17 cellular contexts compared by ENCODE assay signal in the genomic region with DNA sequence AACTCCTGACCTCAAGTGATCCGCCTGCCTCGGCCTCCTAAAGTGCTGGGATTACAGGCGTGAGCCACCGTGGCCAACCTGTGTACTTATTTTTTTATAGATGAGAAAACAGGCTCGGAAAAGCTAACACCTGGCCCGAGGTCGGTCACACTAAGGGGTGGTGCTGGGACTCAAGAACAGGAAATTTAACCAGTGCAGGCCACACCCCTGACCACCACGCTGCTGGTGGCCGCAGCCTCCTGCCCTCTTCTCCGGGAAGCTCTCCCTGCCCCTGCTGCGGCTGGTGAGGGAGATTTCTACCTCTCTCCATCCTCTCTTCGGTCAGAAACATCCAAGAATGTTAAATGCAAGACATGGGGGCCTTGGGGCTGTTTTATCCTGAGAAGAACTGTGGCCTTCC.
DNase-seq lines count a peak whose midpoint lies in the region; ATAC-seq and TF ChIP-seq lines count a peak whose summit lies in the region.
"Had no signal": no experiment of that assay in that cellular context is flagged by ENCODE, and none has a peak within 500 bp of the region (broad histone marks: within the 10 kb centered on the region; RNA-seq: fewer than 3 reads in every experiment).

No MANE protein-coding gene starts in this region.

- TF ChIP-seq EP300 in sigmoid colon (IDR thresholded peaks at IDR 0.05) (no peak), SK-N-SH (IDR thresholded peaks at IDR 0.05; ENCODE audit: borderline replicate concordance in 1 of 2, low read depth in 1 of 2, low read length in 1 of 2) (no peak)

- H3K4me1 Mint-ChIP-seq in Calu3 (ENCODE audit: low read depth, unreplicated experiment) (no peaks in the 10 kb centered on the region), endodermal cell (no peaks in the 10 kb centered on the region)

- peaks cover 86% of the 10 kb centered on the region for H3K79me2 ChIP-seq in SK-N-SH (ENCODE audit: insufficient read depth)

- intact Hi-C loops in Calu3 (cut with micrococcal nuclease; ENCODE audit: unreplicated experiment) (no loop called here), lower lobe of right lung (cut with DNase I) (no loop called here), sigmoid colon (cut with DNase I) (no loop called here)

- no peaks in the 10 kb centered on the region for H3K9me2 ChIP-seq in SK-N-SH

- H3K27ac ChIP-seq in endodermal cell (ENCODE audit: low read depth, low read length) (no peak overlapping the region), lower lobe of right lung (peak overlapping the region; percentile 62), sigmoid colon (peak overlapping the region; percentile 5 to 85 (median 78)), SK-N-SH (ENCODE audit: low read depth in 2 of 2, low read length in 1 of 2) (no peak overlapping the region)
- H3K27ac ChIP-seq: C4-2B, Peyer's patch had no signal

- H3K9ac ChIP-seq in endodermal cell (ENCODE audit: extremely low read depth, low read length, poor library complexity, severe bottlenecking) (no peak overlapping the region), SK-N-SH (no peak overlapping the region)

- H3K27me3 ChIP-seq in endodermal cell (ENCODE audit: control insufficient read depth, insufficient read depth, low read length, poor library complexity, severe bottlenecking) (no peaks in the 10 kb centered on the region), lower lobe of right lung (ENCODE audit: low read depth) (no peaks in the 10 kb centered on the region), sigmoid colon (no peaks in the 10 kb centered on the region), SK-N-SH (ENCODE audit: insufficient read depth) (no peaks in the 10 kb centered on the region)
- H3K27me3 ChIP-seq: Peyer's patch had no signal

- DNase-seq in Calu3 (no peak), endodermal cell (peak; percentile 33), lower lobe of right lung (no peak), sigmoid colon (peak; percentile 48), mesenteric fat pad (ENCODE audit: low spot score) (no peak), SK-N-SH (no peak)
- DNase-seq: DMS53, GDM1, MV-4-11, NCI-H1105 treated with DMSO at 0.1 percent for 48 hours, NCI-H2029 treated with DMSO at 0.1 percent for 48 hours, NCI-H2171, NCI-H524 treated with DMSO at 0.1 percent for 48 hours, Peyer's patch had no signal

- H3K4me2 ChIP-seq in SK-N-SH: no peak overlapping the region

- H3K9me3 ChIP-seq in endodermal cell (ENCODE audit: control insufficient read depth, low read length): no peaks in the 10 kb centered on the region
- H3K9me3 ChIP-seq in lower lobe of right lung: no peaks in the 10 kb centered on the region
- H3K9me3 ChIP-seq in sigmoid colon: no peaks in the 10 kb centered on the region
- no peaks in the 10 kb centered on the region for H3K9me3 ChIP-seq in SK-N-SH
- H3K9me3 ChIP-seq: Peyer's patch had no signal

- no peak for TF ChIP-seq RAD21 in SK-N-SH (IDR thresholded peaks at IDR 0.05; ENCODE audit: low read length)

- no peak for TF ChIP-seq POLR2A in sigmoid colon (IDR thresholded peaks at IDR 0.05)

- POLR2A ChIA-PET in SK-N-SH (lab: Yijun Ruan, JAX): interaction anchor here (0.6 kb wide), 1 partner anchor 37 kb away, joined by 3 read pairs; no protein-coding TSS in a partner anchor

- peaks cover 48% of the 10 kb centered on the region for H4K20me1 ChIP-seq in SK-N-SH (ENCODE audit: insufficient read depth)

- H3K36me3 Mint-ChIP-seq in Calu3 (ENCODE audit: insufficient read depth, unreplicated experiment) (peaks cover 95% of the 10 kb centered on the region), endodermal cell (ENCODE audit: low read depth) (peaks cover 68% of the 10 kb centered on the region)

- 87 to 96% methylated on average over 8 to 12 of the region's 12 CpGs for WGBS in endodermal cell (ENCODE audit: insufficient coverage in 1 of 2, insufficient read length in 1 of 2), 2 experiments
- 24 to 73% methylated on average over 12 of the region's 12 CpGs for WGBS in sigmoid colon, 2 donors
- WGBS in SK-N-SH (ENCODE audit: low lambda C conversion rate): 91% methylated on average over 12 of the region's 12 CpGs

- H3K4me3 ChIP-seq in endodermal cell (ENCODE audit: low read length): no peak overlapping the region
- H3K4me3 ChIP-seq in lower lobe of right lung: no peak overlapping the region
- no peak overlapping the region for H3K4me3 ChIP-seq in sigmoid colon
- no peak overlapping the region for H3K4me3 ChIP-seq in SK-N-SH (ENCODE audit: low read depth in 2 of 2, low read length in 1 of 2)
- H3K4me3 ChIP-seq: Peyer's patch had no signal

- TF ChIP-seq CTCF in Calu3 (IDR thresholded peaks at IDR 0.05; ENCODE audit: unreplicated experiment) (no peak), endodermal cell (conservative IDR thresholded peaks at IDR 0.05) (no peak), lower lobe of right lung (IDR thresholded peaks at IDR 0.05) (no peak), sigmoid colon (IDR thresholded peaks at IDR 0.05) (no peak), SK-N-SH (IDR thresholded peaks at IDR 0.05) (no peak)

- H3K27me3 Mint-ChIP-seq in Calu3 (ENCODE audit: unreplicated experiment): no peaks in the 10 kb centered on the region
- H3K27me3 Mint-ChIP-seq in endodermal cell (ENCODE audit: insufficient read depth): no peaks in the 10 kb centered on the region
- H3K27me3 Mint-ChIP-seq: IgD-negative memory B cell had no signal

- ATAC-seq in lower lobe of right lung (peak in 1 of 2 donors; percentile 13), HG03045 (IDR thresholded peaks at IDR 0.05; ENCODE audit: unreplicated experiment) (no peak)

- CTCF ChIA-PET in Calu3 (lab: Charles Lee) (no interaction called here), SK-N-SH (lab: Yijun Ruan, JAX) (interaction anchor here (0.7 to 7.9 kb wide), 4 partner anchors 63 to 134 kb away, joined by 3 to 150 read pairs (median 6); a partner anchor contains a TSS)

- H2AFZ ChIP-seq in SK-N-SH (ENCODE audit: low read depth): no peak overlapping the region

- BruUV-seq in Calu3 (replicated peaks; lab: Mats Ljungman, UMichigan): no TSS peak

- H3K4me1 ChIP-seq in endodermal cell (ENCODE audit: control insufficient read depth, insufficient read depth, low read length) (no peaks in the 10 kb centered on the region), lower lobe of right lung (peaks cover 41% of the 10 kb centered on the region), sigmoid colon (peaks cover 0 to 85% (median 76%) of the 10 kb centered on the region in 4 donors), SK-N-SH (ENCODE audit: control insufficient read depth in 1 of 2, insufficient read depth in 2 of 2, low read depth in 1 of 2, low read length in 1 of 2) (peaks cover 0 to 1% of the 10 kb centered on the region in 2 experiments; a peak in 1 of 4 replicates)

- peak overlapping the region; percentile 34 for H3K27ac Mint-ChIP-seq in Calu3 (ENCODE audit: unreplicated experiment)
- H3K27ac Mint-ChIP-seq in endodermal cell: no peak overlapping the region
- H3K27ac Mint-ChIP-seq: IgD-negative memory B cell had no signal

- no peaks in the 10 kb centered on the region for H3K9me3 Mint-ChIP-seq in Calu3 (ENCODE audit: low read depth, unreplicated experiment)
- H3K9me3 Mint-ChIP-seq in endodermal cell: no peaks in the 10 kb centered on the region
- H3K9me3 Mint-ChIP-seq: IgD-negative memory B cell had no signal

- H3K4me3 Mint-ChIP-seq in Calu3 (ENCODE audit: low read depth, unreplicated experiment) (no peak overlapping the region), endodermal cell (no peak overlapping the region)

- H3K36me3 ChIP-seq in endodermal cell (ENCODE audit: control insufficient read depth, insufficient read depth, low read length) (peaks cover 89% of the 10 kb centered on the region), lower lobe of right lung (peaks cover 90% of the 10 kb centered on the region), sigmoid colon (peaks cover 26 to 82% (median 56%) of the 10 kb centered on the region in 4 donors), SK-N-SH (replicated peaks in 1 of 2; ENCODE audit: control insufficient read depth in 1 of 2, insufficient read depth in 2 of 2, low read length in 1 of 2) (peaks cover 53 to 54% of the 10 kb centered on the region in 2 experiments)

- H3F3A ChIP-seq in SK-N-SH (replicated peaks; ENCODE audit: insufficient read depth): no peaks in the 10 kb centered on the region

TF ChIP-seq in SK-N-SH, 30 proteins besides CTCF, POLR2A, EP300 and RAD21 (continues in another document):
- TF ChIP-seq TEAD4 (IDR thresholded peaks at IDR 0.05; ENCODE audit: borderline replicate concordance, insufficient read depth): no peak
- TF ChIP-seq GABPA (IDR thresholded peaks at IDR 0.05; ENCODE audit: low read depth): no peak
- TF ChIP-seq, protein P1, sequence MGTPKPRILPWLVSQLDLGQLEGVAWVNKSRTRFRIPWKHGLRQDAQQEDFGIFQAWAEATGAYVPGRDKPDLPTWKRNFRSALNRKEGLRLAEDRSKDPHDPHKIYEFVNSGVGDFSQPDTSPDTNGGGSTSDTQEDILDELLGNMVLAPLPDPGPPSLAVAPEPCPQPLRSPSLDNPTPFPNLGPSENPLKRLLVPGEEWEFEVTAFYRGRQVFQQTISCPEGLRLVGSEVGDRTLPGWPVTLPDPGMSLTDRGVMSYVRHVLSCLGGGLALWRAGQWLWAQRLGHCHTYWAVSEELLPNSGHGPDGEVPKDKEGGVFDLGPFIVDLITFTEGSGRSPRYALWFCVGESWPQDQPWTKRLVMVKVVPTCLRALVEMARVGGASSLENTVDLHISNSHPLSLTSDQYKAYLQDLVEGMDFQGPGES (IDR thresholded peaks at IDR 0.05; ENCODE audit: low read depth, low read length): no peak
- TF ChIP-seq CHD2 (IDR thresholded peaks at IDR 0.05; ENCODE audit: low read length, partially characterized antibody): no peak
- no peak for TF ChIP-seq RCOR1 (IDR thresholded peaks at IDR 0.05; ENCODE audit: low read length)
- TF ChIP-seq FOXM1 (IDR thresholded peaks at IDR 0.05; ENCODE audit: low read depth): no peak
- TF ChIP-seq MXI1 (IDR thresholded peaks at IDR 0.05; ENCODE audit: low read depth, low read length): no peak

Comparison
In these comparisons a context has a peak if more than half of its experiments do, and no peak if none do; other contexts are left out.
1. DNase-seq: peak in endodermal cell (single experiment) and sigmoid colon (single experiment); none in Calu3 (single experiment), lower lobe of right lung (single experiment), mesenteric fat pad (single experiment) and SK-N-SH (single experiment).
2. H3K27ac ChIP-seq: peak in lower lobe of right lung (single experiment) and sigmoid colon (4 of 4); none in endodermal cell (single experiment) and SK-N-SH (0 of 2).